8 cellular contexts compared by ENCODE assay signal in the genomic region with DNA sequence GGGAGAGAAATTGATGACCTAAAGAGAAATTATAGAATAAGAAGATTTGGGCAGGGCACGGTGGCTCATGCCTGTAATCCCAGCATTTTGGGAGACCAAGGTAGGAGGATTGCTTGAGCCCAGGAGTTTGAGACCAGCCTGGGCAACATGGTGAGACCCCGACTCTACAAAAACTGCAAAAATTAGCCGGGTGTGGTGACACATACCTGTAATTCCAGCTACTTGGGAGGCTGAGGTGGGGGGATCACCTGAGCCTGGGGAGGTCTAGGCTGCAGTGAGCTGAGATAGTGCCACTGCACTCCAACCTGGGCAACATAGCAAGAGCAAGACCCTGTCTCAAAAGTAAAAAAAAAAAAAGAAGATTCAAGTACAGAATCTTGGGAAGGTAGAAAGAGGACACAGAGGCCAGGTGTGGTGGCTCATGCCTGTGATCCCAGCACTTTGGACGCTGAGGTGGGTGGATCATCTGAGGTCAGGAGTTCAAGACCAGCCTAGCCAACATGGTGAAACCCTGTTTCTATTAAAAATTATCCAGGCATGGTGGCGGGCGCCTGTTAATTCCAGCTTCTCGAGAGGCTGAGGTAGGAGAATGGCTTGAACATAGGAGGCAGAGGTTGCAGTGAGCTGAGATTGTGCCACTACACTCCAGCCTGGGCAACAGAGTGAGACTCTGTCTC. TPM values are rescaled to one million over a fixed set of nuclear protein-coding genes. Genes with fewer than 3 reads are reported as not detected.
DNase-seq lines count a peak whose midpoint lies in the region; ATAC-seq, FAIRE-seq and TF ChIP-seq lines count a peak whose summit lies in the region.
"Not testable (repeated sequence)": the region's sequence is repeated elsewhere in the genome, so short reads cannot be mapped to it uniquely, and the experiment has no call there.
"Had no signal": no experiment of that assay in that cellular context is flagged by ENCODE, and none has a peak within 500 bp of the region (broad histone marks: within the 10 kb centered on the region; RNA-seq: fewer than 3 reads in every experiment).

No MANE protein-coding gene starts in this region.

- H3K18ac ChIP-seq in H1 (ENCODE audit: extremely low read depth, low read length): peak overlapping the region; percentile 99

- H2BK20ac ChIP-seq in H1 (ENCODE audit: low read length): peak overlapping the region; percentile 9; the same call in 1 of the 2 replicates

- H2BK12ac ChIP-seq in H1 (ENCODE audit: low read depth, low read length): peak overlapping the region; percentile 65; the same call in 1 of the 2 replicates

- not testable (repeated sequence) for H4K8ac ChIP-seq in H1 (ENCODE audit: extremely low read depth, insufficient read depth, low read length)

- peak overlapping the region; percentile 98 for H4K91ac ChIP-seq in H1 (replicated peaks; ENCODE audit: insufficient read length, low read length)

- H4K5ac ChIP-seq in H1 (ENCODE audit: insufficient read length, low read depth, low read length): peak overlapping the region; percentile 97

- not testable (repeated sequence) for FAIRE-seq in H1 (lab: Jason Lieb, UNC)

- TF ChIP-seq POLR2A in H1 (IDR thresholded peaks at IDR 0.05; ENCODE audit: control extremely low read depth in 1 of 2, low read depth in 2 of 2, low read length in 2 of 2): not testable (repeated sequence)

- TF ChIP-seq EP300 in H1 (IDR thresholded peaks at IDR 0.05; ENCODE audit: borderline replicate concordance in 1 of 2, low read depth in 2 of 2, low read length in 2 of 2): not testable (repeated sequence)

- peak overlapping the region; percentile 98 for H3K56ac ChIP-seq in H1 (replicated peaks; ENCODE audit: insufficient read length, low read depth, low read length)

- H3K27ac ChIP-seq in H1 (ENCODE audit: low read depth, low read length) (peak overlapping the region; percentile 90; the same call in 1 of the 2 replicates), skin epidermis (peak overlapping the region in 17 of 21 experiments; percentile 85 to 97 (median 93))
- H3K27ac ChIP-seq in right cardiac atrium (ENCODE audit: low read length): not testable (repeated sequence)

- peak overlapping the region; percentile 68 for H3K27ac Mint-ChIP-seq in activated CD4-positive, alpha-beta T cell treated with anti-CD3 and anti-CD28 coated beads, Interleukin-2, amount 10 ng/mL, durations not matched to agents 7 days and 5 days

- not testable (repeated sequence) for H3K27me3 ChIP-seq in MG63; H1 (replicated peaks in 1 of 4; ENCODE audit: control insufficient read depth in 3 of 4, extremely low read depth in 1 of 4, insufficient read depth in 3 of 4, low read length in 3 of 4); right cardiac atrium (ENCODE audit: control insufficient read depth, insufficient read depth); mucosa of stomach (ENCODE audit: control insufficient read depth, insufficient read depth, low read length)

- H3K27me3 Mint-ChIP-seq in activated CD4-positive, alpha-beta T cell treated with anti-CD3 and anti-CD28 coated beads, Interleukin-2, amount 10 ng/mL, durations not matched to agents 7 days and 5 days: not testable (repeated sequence)

- peak overlapping the region; percentile 71 to 73 for H3K4me2 ChIP-seq in H1 (ENCODE audit: insufficient read depth in 1 of 2, low read depth in 2 of 2, low read length in 2 of 2)

- H3K9ac ChIP-seq in ES-I3 (ENCODE audit: low read depth, low read length) (peak overlapping the region; percentile 93), H1 (replicated peaks in 1 of 4; ENCODE audit: extremely low read depth in 1 of 4, low read depth in 3 of 4, low read length in 3 of 4) (peak overlapping the region in 2 of 4 experiments; percentile 84 to 91; a peak in 4 of 7 replicates), mucosa of stomach (ENCODE audit: low read length) (peak overlapping the region; percentile 97)

- not testable (repeated sequence) for H4K20me1 ChIP-seq in H1 (replicated peaks in 1 of 2; ENCODE audit: control insufficient read depth in 1 of 2, insufficient read depth in 2 of 2, low read length in 2 of 2)

- H3K9me3 Mint-ChIP-seq in activated CD4-positive, alpha-beta T cell treated with anti-CD3 and anti-CD28 coated beads, Interleukin-2, amount 10 ng/mL, durations not matched to agents 7 days and 5 days: not testable (repeated sequence)

- DNase-seq in MG63; activated CD4-positive, alpha-beta T cell treated with anti-CD3 and anti-CD28 coated beads, Interleukin-2, amount 10 ng/mL, durations not matched to agents 7 days and 5 days; H1 (ENCODE audit: low read depth in 1 of 2, low spot score in 2 of 2); right cardiac atrium: not testable (repeated sequence)

- H2BK5ac ChIP-seq in H1 (ENCODE audit: low read depth, low read length): not testable (repeated sequence)

- H3K14ac ChIP-seq in H1 (ENCODE audit: insufficient read length): not testable (repeated sequence)

- POLR2A ChIA-PET in activated CD4-positive, alpha-beta T cell treated with anti-CD3 and anti-CD28 coated beads, Interleukin-2, amount 10 ng/mL, durations not matched to agents 7 days and 5 days (lab: Charles Lee): interaction anchor here (0.6 kb wide), 1 partner anchor 606 kb away, joined by 3 read pairs; no protein-coding TSS in a partner anchor
- POLR2A ChIA-PET in H1 (lab: Charles Lee; ENCODE audit: partially characterized antibody): interaction anchor here (0.6 to 4.6 kb wide), 21 partner anchors 10 to 144 kb away, joined by 3 to 85 read pairs (median 6); partner anchors contain the start of genes CWF19L1, PKD2L1 and SCD

- peak overlapping the region; percentile 57 for H3K4me3 ChIP-seq in MG63
- peak overlapping the region; percentile 55 to 71 (median 66) for H3K4me3 ChIP-seq in H1 (ENCODE audit: extremely low read depth in 1 of 4, insufficient read depth in 2 of 4, low read depth in 3 of 4, low read length in 4 of 4)
- H3K4me3 ChIP-seq in right cardiac atrium (ENCODE audit: low read length): peak overlapping the region; percentile 74
- H3K4me3 ChIP-seq in mucosa of stomach (ENCODE audit: low read length): not testable (repeated sequence)
- H3K4me3 ChIP-seq in skin epidermis: peak overlapping the region in 3 of 7 experiments; percentile 41 to 54 (median 43)

- H3K4me1 Mint-ChIP-seq in activated CD4-positive, alpha-beta T cell treated with anti-CD3 and anti-CD28 coated beads, Interleukin-2, amount 10 ng/mL, durations not matched to agents 7 days and 5 days: peaks cover 35% of the 10 kb centered on the region

- H3K9me3 ChIP-seq in ES-I3 (ENCODE audit: control insufficient read depth, insufficient read depth, low read length); MG63; H1 (ENCODE audit: insufficient read depth in 2 of 2, low read depth in 1 of 2, low read length in 1 of 2); right cardiac atrium (ENCODE audit: control insufficient read depth, low read length); mucosa of stomach (ENCODE audit: control insufficient read depth, low read length): not testable (repeated sequence)

- not testable (repeated sequence) for TF ChIP-seq CTCF in H1 (IDR thresholded peaks at IDR 0.05; ENCODE audit: control extremely low read depth in 1 of 3, insufficient read depth in 1 of 3, low read depth in 1 of 3, low read length in 3 of 3)

- intact Hi-C loops in right cardiac atrium (cut with DNase I): not testable (repeated sequence)

- not testable (repeated sequence) for H3K4me3 Mint-ChIP-seq in activated CD4-positive, alpha-beta T cell treated with anti-CD3 and anti-CD28 coated beads, Interleukin-2, amount 10 ng/mL, durations not matched to agents 7 days and 5 days

- not testable (repeated sequence) for H3K23ac ChIP-seq in H1 (ENCODE audit: insufficient read length)

- H3K4me1 ChIP-seq in ES-I3 (ENCODE audit: insufficient read depth, low read length) (peaks cover 19% of the 10 kb centered on the region), H1 (replicated peaks in 1 of 4; ENCODE audit: control insufficient read depth in 3 of 4, insufficient read depth in 4 of 4, low read length in 3 of 4) (peaks cover 8 to 25% (median 9%) of the 10 kb centered on the region in 4 experiments), mucosa of stomach (ENCODE audit: control insufficient read depth, insufficient read depth, low read length) (peaks cover 50% of the 10 kb centered on the region)
- not testable (repeated sequence) for H3K4me1 ChIP-seq in right cardiac atrium (ENCODE audit: control insufficient read depth, insufficient read depth, low read length)

- not testable (repeated sequence) for H3K36me3 Mint-ChIP-seq in activated CD4-positive, alpha-beta T cell treated with anti-CD3 and anti-CD28 coated beads, Interleukin-2, amount 10 ng/mL, durations not matched to agents 7 days and 5 days (ENCODE audit: low read depth)

- H3K36me3 ChIP-seq in ES-I3 (ENCODE audit: insufficient read depth, low read length); MG63; H1 (ENCODE audit: control insufficient read depth in 2 of 4, insufficient read depth in 4 of 4, low read length in 3 of 4); mucosa of stomach (ENCODE audit: control insufficient read depth, insufficient read depth, low read length): not testable (repeated sequence)

- H2AFZ ChIP-seq in H1 (ENCODE audit: low read length): not testable (repeated sequence)

- not testable (repeated sequence) for H2AK5ac ChIP-seq in H1 (ENCODE audit: low read depth, low read length)

- peak overlapping the region; percentile 94 for H3K4ac ChIP-seq in H1 (replicated peaks; ENCODE audit: insufficient read length, low read depth, low read length)

- peaks cover 0 to 25% of the 10 kb centered on the region in 2 experiments; a peak in 2 of 4 replicates for H3K79me2 ChIP-seq in H1 (ENCODE audit: control insufficient read depth in 1 of 2, insufficient read depth in 2 of 2, low read length in 2 of 2)

- H2BK15ac ChIP-seq in H1 (ENCODE audit: low read length): not testable (repeated sequence)

- peak overlapping the region; percentile 43 for H2BK120ac ChIP-seq in H1 (replicated peaks; ENCODE audit: low read depth, low read length)

- CTCF ChIA-PET in activated CD4-positive, alpha-beta T cell treated with anti-CD3 and anti-CD28 coated beads, Interleukin-2, amount 10 ng/mL, durations not matched to agents 7 days and 5 days (lab: Charles Lee): interaction anchor here (0.6 to 1.7 kb wide), 6 partner anchors 27 to 1757 kb away, joined by 3 to 5 read pairs (median 3); partner anchors contain the start of gene SCD
- CTCF ChIA-PET in H1 (lab: Charles Lee; ENCODE audit: partially characterized antibody): interaction anchor here (0.6 to 1.4 kb wide), 6 partner anchors 9 to 130 kb away, joined by 3 to 4 read pairs (median 3); no protein-coding TSS in a partner anchor

- H3K23me2 ChIP-seq in H1 (ENCODE audit: low read depth, low read length): peaks cover 10% of the 10 kb centered on the region

- not testable (repeated sequence) for H3K79me1 ChIP-seq in H1 (ENCODE audit: low read depth, low read length)

- TF ChIP-seq RAD21 in H1 (IDR thresholded peaks at IDR 0.05 in 1 of 2, conservative IDR thresholded peaks at IDR 0.05 in 1 of 2; ENCODE audit: low read depth in 2 of 2, low read length in 2 of 2): not testable (repeated sequence)

- WGBS in H1 (ENCODE audit: extremely low coverage in 1 of 2, insufficient coverage in 1 of 2, insufficient read length in 1 of 2, insufficient replicate concordance in 2 of 2, low coverage in 1 of 2, low lambda C conversion rate in 2 of 2, missing lambda C conversion rate in 1 of 2), 2 experiments: 73% methylated on average over 7 of the region's 7 CpGs; no CpG with 5 or more reads in 1 of the 2 experiments
- WGBS in right cardiac atrium: 83% methylated on average over 7 of the region's 7 CpGs

- not testable (repeated sequence) for ATAC-seq in right cardiac atrium

RNA-seq across cellular contexts. Expression of gene SCD, which starts 27.8 kb away (rescaled TPM):
- 48.8 and 56.3 TPM in 2 replicates for total RNA-seq in MG63 (2014; rRNA removed; shearing (Covaris generic); ENCODE audit: low replicate concordance)
- 100 to 1,000 TPM; 117 to 129 TPM for total RNA-seq in activated CD4-positive, alpha-beta T cell treated with anti-CD3 and anti-CD28 coated beads, Interleukin-2, amount 10 ng/mL, durations not matched to agents 7 days and 5 days
- 604 and 621 TPM in 2 replicates for total RNA-seq in H1 (2021; fragmentation: NEBNext Ultra II Directional; extraction: Animal tissue kit (Norgen Biotek cat#: 25700))
- polyA plus RNA-seq in H1 (2011; rRNA removed): 372 and 397 TPM in 2 replicates
- 289 TPM for polyA plus RNA-seq in H1 (2011; cell fraction: cytosol; rRNA removed)
- polyA plus RNA-seq in H1 (2011; cell fraction: nucleus; rRNA removed): 214 TPM
- 318 to 453 TPM (median 393 TPM) in 4 replicates for polyA plus RNA-seq in H1 (2012, experiment 1 of 2)
- polyA plus RNA-seq in H1 (2012, experiment 2 of 2): 219 TPM
- polyA plus RNA-seq in H1 (2013, experiment 1 of 2): 934 TPM
- 1,101 TPM for polyA plus RNA-seq in H1 (2013, experiment 2 of 2)
- polyA minus RNA-seq in H1 (2011; rRNA and poly(A)+ RNA removed): 618 and 631 TPM in 2 replicates
- 331 TPM for polyA minus RNA-seq in H1 (2011; cell fraction: cytosol; rRNA and poly(A)+ RNA removed)
- polyA minus RNA-seq in H1 (2011; cell fraction: nucleus; rRNA and poly(A)+ RNA removed): 203 TPM
- 10 to 100 TPM; 12.2 to 45.4 (median 23.4) TPM for total RNA-seq in right cardiac atrium
- polyA plus RNA-seq in right cardiac atrium: 116 TPM

RNA-seq across cellular contexts. Expression of gene PKD2L1, which starts 44.8 kb away (rescaled TPM):
- total RNA-seq in MG63 (2014; rRNA removed; shearing (Covaris generic); ENCODE audit: low replicate concordance): not detected in 2 replicates
- total RNA-seq in activated CD4-positive, alpha-beta T cell treated with anti-CD3 and anti-CD28 coated beads, Interleukin-2, amount 10 ng/mL, durations not matched to agents 7 days and 5 days: not detected
- total RNA-seq in H1 (2021; fragmentation: NEBNext Ultra II Directional; extraction: Animal tissue kit (Norgen Biotek cat#: 25700)): 0.17 and 0.20 TPM in 2 replicates
- polyA plus RNA-seq in H1 (2011; rRNA removed) (0.20 and 0.33 TPM in 2 replicates), right cardiac atrium (not detected)
- 0.26 TPM for polyA plus RNA-seq in H1 (2011; cell fraction: cytosol; rRNA removed)
- polyA plus RNA-seq in H1 (2011; cell fraction: nucleus; rRNA removed): 0.20 TPM
- polyA plus RNA-seq in H1 (2012, experiment 1 of 2): 0.42 to 0.64 TPM (median 0.56 TPM) in 4 replicates
- polyA plus RNA-seq in H1 (2012, experiment 2 of 2): not detected
- 0.16 TPM for polyA plus RNA-seq in H1 (2013, experiment 1 of 2)
- 0.17 TPM for polyA plus RNA-seq in H1 (2013, experiment 2 of 2)
- polyA minus RNA-seq in H1 (2011; rRNA and poly(A)+ RNA removed): 0.22 TPM in 1 of 2 replicates, not detected in the other
- not detected for polyA minus RNA-seq in H1 (2011; cell fraction: cytosol; rRNA and poly(A)+ RNA removed)
- not detected for polyA minus RNA-seq in H1 (2011; cell fraction: nucleus; rRNA and poly(A)+ RNA removed)
- total RNA-seq in right cardiac atrium: not detected
- polyA plus RNA-seq: IgD-negative memory B cell had no signal
